Comparison of ENCODE assay signal across 9 cellular contexts in the genomic region with DNA sequence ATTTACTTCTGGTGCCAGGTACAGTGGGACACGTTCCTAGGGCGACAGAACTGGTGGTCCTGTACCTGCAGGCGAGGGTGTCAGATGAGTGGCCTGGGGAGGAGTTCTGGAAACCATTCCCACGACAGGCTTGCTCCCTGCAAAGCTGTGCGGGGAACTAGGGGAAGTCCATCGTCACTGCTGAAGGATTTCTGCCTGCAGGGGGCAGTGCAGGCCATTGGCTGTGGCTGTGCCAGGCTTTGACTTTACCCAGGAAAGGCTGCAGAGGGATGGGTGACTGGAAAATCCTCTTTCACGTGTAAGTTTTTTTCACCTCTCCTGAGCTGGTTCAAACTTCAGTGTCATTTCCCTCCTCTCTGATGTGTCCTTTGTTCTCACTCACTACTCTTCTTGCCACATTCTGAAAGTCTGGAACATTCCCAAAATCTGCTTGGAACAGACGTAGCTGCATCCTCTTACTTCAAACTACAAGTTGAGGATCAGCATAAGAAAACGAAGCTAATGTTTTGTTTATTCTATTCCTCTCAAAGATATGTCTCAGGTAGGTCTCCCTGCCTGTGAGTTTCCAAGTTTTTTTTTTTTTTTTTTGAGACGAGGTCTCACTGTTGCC.
DNase-seq lines count a peak whose midpoint lies in the region; ATAC-seq, FAIRE-seq and TF ChIP-seq lines count a peak whose summit lies in the region.
"Had no signal": no experiment of that assay in that cellular context is flagged by ENCODE, and none has a peak within 500 bp of the region (broad histone marks: within the 10 kb centered on the region; RNA-seq: fewer than 3 reads in every experiment).

No MANE protein-coding gene starts in this region.

- no peaks in the 10 kb centered on the region for H3K79me2 ChIP-seq in GM12878 (ENCODE audit: control insufficient read depth, insufficient read depth, low read length)

- H3K9me3 ChIP-seq in GM12878 (replicated peaks; ENCODE audit: control insufficient read depth, insufficient read depth, low read length) = no peaks in the 10 kb centered on the region

- in situ Hi-C loops in G401 (cut with HindIII; ENCODE audit: low sequenced_read_pairs) = no loop called here
- in situ Hi-C loops in GM12878 (cut with MboI) = no loop called here

- no peak for TF ChIP-seq POLR2A in GM12878 (IDR thresholded peaks at IDR 0.05; ENCODE audit: low read depth, low read length)

- no peak overlapping the region for H3K4me2 ChIP-seq in GM12878 (ENCODE audit: control insufficient read depth, insufficient read depth)

- SMC1A ChIA-PET in GM12878 (lab: Charles Lee; ENCODE audit: uncharacterized antibody, unreplicated experiment) = interaction anchor here (0.7 to 3.4 kb wide), 14 partner anchors 15 to 516 kb away, joined by 3 to 25 read pairs (median 4); no protein-coding TSS in a partner anchor

- H3K27ac ChIP-seq in GM12878 (ENCODE audit: control insufficient read depth, insufficient read depth) = no peak overlapping the region

- H3K9ac ChIP-seq in GM12878 (ENCODE audit: control insufficient read depth, insufficient read depth, low read length) = no peak overlapping the region

- 6% methylated on average over 9 of the region's 10 CpGs for WGBS in GM12878 (ENCODE audit: insufficient coverage, insufficient replicate concordance, low lambda C conversion rate, missing lambda C conversion rate)

- CTCF ChIA-PET in GM12878 (lab: Yijun Ruan, JAX) = interaction anchor here (0.6 to 6.4 kb wide), 38 partner anchors 11 to 860 kb away, joined by 3 to 72 read pairs (median 5); a partner anchor contains a TSS

- TF ChIP-seq CTCF in LNCaP clone FGC (IDR thresholded peaks at IDR 0.05; ENCODE audit: control insufficient read depth, extremely low read depth, insufficient read depth) (peak; percentile 93), GM12878 (IDR thresholded peaks at IDR 0.05 in 2 of 3, conservative IDR thresholded peaks at IDR 0.05 in 1 of 3; ENCODE audit: control insufficient read depth in 2 of 3, extremely low read depth in 1 of 3, insufficient read depth in 1 of 3, low read depth in 3 of 3, low read length in 3 of 3) (peak; percentile 79 to 93 (median 89))

- TF ChIP-seq RAD21 in GM12878 (IDR thresholded peaks at IDR 0.05; ENCODE audit: insufficient read depth, low read depth, low read length) = peak; percentile 73

- TF ChIP-seq EP300 in GM12878 (IDR thresholded peaks at IDR 0.05; ENCODE audit: borderline replicate concordance in 1 of 2, control insufficient read depth in 1 of 2, low read depth in 2 of 2, low read length in 2 of 2) = no peak

- ATAC-seq in GM21786 (IDR thresholded peaks at IDR 0.05; ENCODE audit: unreplicated experiment) (peak; percentile 70), GM12878 (peak; percentile 88), GM19328 (IDR thresholded peaks at IDR 0.05; ENCODE audit: unreplicated experiment) (no peak)

- peak; percentile 74 for FAIRE-seq in GM12878 (lab: Jason Lieb, UNC)
- FAIRE-seq: colon had no signal

- H3K36me3 ChIP-seq in GM12878 (ENCODE audit: control insufficient read depth in 2 of 2, insufficient read depth in 2 of 2, low read length in 1 of 2) = no peaks in the 10 kb centered on the region

- DNase-seq in G401 (ENCODE audit: low spot score) (peak; percentile 38), LNCaP clone FGC (ENCODE audit: low read depth) (peak; percentile 54), SKM-1 treated with dmso at 0.1 percent for 144 hours (lab: John Stamatoyannopoulos, UW; ENCODE audit: unreplicated experiment) (peak; percentile 35), GM12878 (ENCODE audit: low read depth, low spot score) (no peak), iPS DF 19.7 (ENCODE audit: low read depth, low spot score) (peak; percentile 57)
- peak; percentile 44 for DNase-seq in stimulated activated CD4-positive, alpha-beta T cell treated with anti-CD3 and anti-CD28 coated beads, Interleukin-12 subunit alpha, Interleukin-12 subunit beta, amount 100 ng/mL, for 4 hours

- RAD21 ChIA-PET in GM12878 (lab: Charles Lee; ENCODE audit: unreplicated experiment) = interaction anchor here (0.7 to 4.3 kb wide), 11 partner anchors 12 to 516 kb away, joined by 3 to 27 read pairs (median 3); no protein-coding TSS in a partner anchor

- POLR2A ChIA-PET in GM12878 (lab: Charles Lee) = no interaction called here

- intact Hi-C loops in GM12878 (cut with micrococcal nuclease; ENCODE audit: unreplicated experiment) = loop anchor here (1.0 to 10.0 kb wide), 4 partner anchors 260 to 516 kb away; no protein-coding TSS in a partner anchor

- BruUV-seq in GM12878 (replicated peaks; lab: Mats Ljungman, UMichigan) = no TSS peak

- H2AFZ ChIP-seq in GM12878 (ENCODE audit: control insufficient read depth, low read depth, low read length) = no peak overlapping the region

- H3K4me3 ChIP-seq in LNCaP clone FGC (ENCODE audit: low read depth, low read length) = no peak overlapping the region
- H3K4me3 ChIP-seq in GM12878 = no peak overlapping the region

- no peaks in the 10 kb centered on the region for H3K4me1 ChIP-seq in GM12878 (ENCODE audit: control insufficient read depth, insufficient read depth, low read length)

- no peaks in the 10 kb centered on the region for H3K27me3 ChIP-seq in GM12878 (replicated peaks in 1 of 2; ENCODE audit: control insufficient read depth in 2 of 2, insufficient read depth in 2 of 2, low read length in 1 of 2)

- H4K20me1 ChIP-seq in GM12878 (ENCODE audit: control insufficient read depth, insufficient read depth) = no peaks in the 10 kb centered on the region

TF ChIP-seq in GM12878, 131 proteins besides CTCF, POLR2A, EP300 and RAD21 (continues in another document):
- no peak for TF ChIP-seq STAT3 (IDR thresholded peaks at IDR 0.05; ENCODE audit: low read depth, low read length)
- TF ChIP-seq ZNF24 (IDR thresholded peaks at IDR 0.05) = no peak
- peak; percentile 27 to 42; a peak in 2 of 4 replicates for TF ChIP-seq IKZF2 (IDR thresholded peaks at IDR 0.05)
- TF ChIP-seq TCF3 (IDR thresholded peaks at IDR 0.05; ENCODE audit: borderline replicate concordance, insufficient read depth, low read depth, low read length) = no peak
- TF ChIP-seq POLR2AphosphoS5 (IDR thresholded peaks at IDR 0.05; ENCODE audit: low read length) = no peak
- no peak for TF ChIP-seq YBX1 (IDR thresholded peaks at IDR 0.05)
- TF ChIP-seq, protein P1, sequence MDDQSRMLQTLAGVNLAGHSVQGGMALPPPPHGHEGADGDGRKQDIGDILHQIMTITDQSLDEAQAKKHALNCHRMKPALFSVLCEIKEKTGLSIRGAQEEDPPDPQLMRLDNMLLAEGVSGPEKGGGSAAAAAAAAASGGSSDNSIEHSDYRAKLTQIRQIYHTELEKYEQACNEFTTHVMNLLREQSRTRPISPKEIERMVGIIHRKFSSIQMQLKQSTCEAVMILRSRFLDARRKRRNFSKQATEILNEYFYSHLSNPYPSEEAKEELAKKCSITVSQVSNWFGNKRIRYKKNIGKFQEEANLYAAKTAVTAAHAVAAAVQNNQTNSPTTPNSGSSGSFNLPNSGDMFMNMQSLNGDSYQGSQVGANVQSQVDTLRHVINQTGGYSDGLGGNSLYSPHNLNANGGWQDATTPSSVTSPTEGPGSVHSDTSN (IDR thresholded peaks at IDR 0.05; ENCODE audit: insufficient replicate concordance, low read depth, low read length) = no peak
- no peak for TF ChIP-seq TARDBP (IDR thresholded peaks at IDR 0.05; ENCODE audit: borderline replicate concordance)
- TF ChIP-seq, protein P2, sequence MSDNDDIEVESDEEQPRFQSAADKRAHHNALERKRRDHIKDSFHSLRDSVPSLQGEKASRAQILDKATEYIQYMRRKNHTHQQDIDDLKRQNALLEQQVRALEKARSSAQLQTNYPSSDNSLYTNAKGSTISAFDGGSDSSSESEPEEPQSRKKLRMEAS (IDR thresholded peaks at IDR 0.05; ENCODE audit: low read depth, low read length) = no peak
- TF ChIP-seq, protein P3, sequence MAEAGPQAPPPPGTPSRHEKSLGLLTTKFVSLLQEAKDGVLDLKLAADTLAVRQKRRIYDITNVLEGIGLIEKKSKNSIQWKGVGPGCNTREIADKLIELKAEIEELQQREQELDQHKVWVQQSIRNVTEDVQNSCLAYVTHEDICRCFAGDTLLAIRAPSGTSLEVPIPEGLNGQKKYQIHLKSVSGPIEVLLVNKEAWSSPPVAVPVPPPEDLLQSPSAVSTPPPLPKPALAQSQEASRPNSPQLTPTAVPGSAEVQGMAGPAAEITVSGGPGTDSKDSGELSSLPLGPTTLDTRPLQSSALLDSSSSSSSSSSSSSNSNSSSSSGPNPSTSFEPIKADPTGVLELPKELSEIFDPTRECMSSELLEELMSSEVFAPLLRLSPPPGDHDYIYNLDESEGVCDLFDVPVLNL (IDR thresholded peaks at IDR 0.05; ENCODE audit: low read depth, low read length) = no peak
- TF ChIP-seq ZNF622 (IDR thresholded peaks at IDR 0.05) = no peak
- TF ChIP-seq RELA (IDR thresholded peaks at IDR 0.05; ENCODE audit: borderline replicate concordance, partially characterized antibody) = peak; percentile 22
- no peak for TF ChIP-seq RUNX3 (IDR thresholded peaks at IDR 0.05; ENCODE audit: low read length)
- TF ChIP-seq TBL1XR1 (IDR thresholded peaks at IDR 0.05; ENCODE audit: low read depth, low read length) = no peak
- TF ChIP-seq IKZF1 (conservative IDR thresholded peaks at IDR 0.05) = peak; percentile 48
- no peak for TF ChIP-seq MTA3 (IDR thresholded peaks at IDR 0.05; ENCODE audit: borderline replicate concordance, low read length)
- no peak for TF ChIP-seq SP1 (IDR thresholded peaks at IDR 0.05; ENCODE audit: low read depth, low read length)
- no peak for TF ChIP-seq HDGF (IDR thresholded peaks at IDR 0.05)
- TF ChIP-seq ESRRA (IDR thresholded peaks at IDR 0.05; ENCODE audit: low read length) = no peak
- TF ChIP-seq ZNF217 (IDR thresholded peaks at IDR 0.05) = no peak
- no peak for TF ChIP-seq ASH2L (IDR thresholded peaks at IDR 0.05; ENCODE audit: borderline replicate concordance, low read depth)
- TF ChIP-seq SREBF2 (IDR thresholded peaks at IDR 0.05; ENCODE audit: low read length) = no peak
- no peak for TF ChIP-seq MYB (IDR thresholded peaks at IDR 0.05; ENCODE audit: borderline replicate concordance, low read depth, low read length)
- TF ChIP-seq SPI1 (IDR thresholded peaks at IDR 0.05; ENCODE audit: borderline replicate concordance, insufficient read depth, low read depth, low read length) = 0 out of 2 replicates have a peak, but pooled peaks have one; percentile 16
- no peak for TF ChIP-seq ZZZ3 (IDR thresholded peaks at IDR 0.05; ENCODE audit: control insufficient read depth, insufficient read length, low read depth)
- TF ChIP-seq CEBPB (IDR thresholded peaks at IDR 0.05; ENCODE audit: borderline replicate concordance in 1 of 2, low read depth in 2 of 2, low read length in 2 of 2) = no peak
- TF ChIP-seq MYC (IDR thresholded peaks at IDR 0.05; ENCODE audit: insufficient read depth, insufficient read length, insufficient replicate concordance, low read length, severe bottlenecking) = no peak
- no peak for TF ChIP-seq KAT2A (conservative IDR thresholded peaks at IDR 0.05; ENCODE audit: control insufficient read depth, low read depth, low read length)
